In the genomic region with DNA sequence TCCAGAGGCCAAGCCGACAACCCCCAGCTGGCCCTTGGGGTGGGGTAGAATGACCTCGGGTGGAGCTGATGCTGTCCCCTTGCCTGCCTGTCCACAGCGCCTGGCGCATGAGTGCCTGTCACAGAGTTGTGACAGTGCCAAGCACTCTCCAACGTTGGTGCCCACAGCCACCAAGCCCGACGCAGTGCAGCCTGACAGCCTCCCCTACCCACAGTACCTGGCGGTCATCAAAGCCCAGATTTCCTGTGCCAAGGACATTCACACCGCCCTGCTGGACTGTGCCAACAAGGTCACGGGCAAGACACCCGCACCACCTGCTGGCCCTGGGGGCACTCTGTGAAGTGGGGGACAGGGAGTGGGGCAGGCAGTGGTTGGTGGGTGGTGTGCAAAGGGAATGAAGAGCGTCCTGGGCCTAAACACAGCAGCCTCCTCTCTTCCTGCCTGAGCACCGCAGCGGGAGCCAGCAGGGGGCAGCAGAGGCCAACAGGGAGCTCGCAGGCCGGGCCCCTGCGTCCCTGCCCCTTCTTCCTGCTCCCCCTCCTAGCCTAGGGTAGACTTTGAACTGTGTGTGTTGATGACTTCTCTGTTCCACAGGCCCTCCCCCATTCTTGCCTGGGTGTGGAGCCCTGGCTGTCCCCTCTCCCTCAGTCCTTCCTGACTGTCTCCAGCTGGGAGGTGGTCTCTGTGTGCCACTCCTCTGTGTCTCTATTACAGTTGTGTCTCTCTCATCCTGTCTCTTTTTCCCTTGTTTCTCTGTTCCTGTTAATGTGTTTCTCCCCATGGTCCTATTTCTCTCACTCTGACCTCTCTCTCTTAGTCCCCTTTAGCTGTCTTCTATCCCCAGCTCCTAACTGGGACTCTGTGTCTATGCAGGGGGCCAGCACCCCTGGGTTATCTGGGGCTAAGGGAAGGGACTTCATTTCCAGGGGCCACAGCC, we compare ENCODE assay signal across 1 cellular context.
TF ChIP-seq lines count a peak whose summit lies in the region.

No MANE protein-coding gene starts in this region.

TF ChIP-seq in HepG2, 621 proteins besides CTCF, POLR2A, EP300 and RAD21 (continued from another document and continues in another):
- TF ChIP-seq DPF2 (CRISPR knock-in tag; IDR thresholded peaks at IDR 0.05; ENCODE audit: borderline replicate concordance, low read depth) (peak; percentile 37; the same call in 1 of the 2 replicates), DMAP1 (CRISPR knock-in tag; IDR thresholded peaks at IDR 0.05) (peak; percentile 63; the same call in 1 of the 2 replicates), ZNF570 (CRISPR knock-in tag; IDR thresholded peaks at IDR 0.05; ENCODE audit: borderline replicate concordance) (no peak), POLR2AphosphoS5 (IDR thresholded peaks at IDR 0.05; ENCODE audit: low read depth, low read length) (peak; percentile 89), IRF1 (CRISPR knock-in tag; IDR thresholded peaks at IDR 0.05; ENCODE audit: low read depth) (no peak), CBX5 (CRISPR knock-in tag; IDR thresholded peaks at IDR 0.05; ENCODE audit: borderline replicate concordance) (peak; percentile 92), ZNF30 (CRISPR knock-in tag; IDR thresholded peaks at IDR 0.05) (no peak), KLF11 (CRISPR knock-in tag; IDR thresholded peaks at IDR 0.05) (peak; percentile 78), ZNF552 (CRISPR knock-in tag; IDR thresholded peaks at IDR 0.05; ENCODE audit: borderline replicate concordance) (no peak), ZNF3 (CRISPR knock-in tag; IDR thresholded peaks at IDR 0.05) (peak; percentile 95), ZFP36 (IDR thresholded peaks at IDR 0.05; ENCODE audit: borderline replicate concordance, low read depth, low read length, partially characterized antibody) (peak; percentile 36), ATAD3A (CRISPR knock-in tag; IDR thresholded peaks at IDR 0.05) (no peak), SP4 (CRISPR knock-in tag; IDR thresholded peaks at IDR 0.05) (peak; percentile 83), ZNF296 (CRISPR knock-in tag; conservative IDR thresholded peaks at IDR 0.05) (no peak), EZH2 (conservative IDR thresholded peaks at IDR 0.05; ENCODE audit: low read depth, low read length) (no peak), ZNF224 (CRISPR knock-in tag; IDR thresholded peaks at IDR 0.05) (0 out of 2 replicates have a peak, but pooled peaks have one; percentile 23), ETV5 (CRISPR knock-in tag; IDR thresholded peaks at IDR 0.05; ENCODE audit: borderline replicate concordance) (peak; percentile 94), HNRNPL (IDR thresholded peaks at IDR 0.05; ENCODE audit: low read depth, low read length) (peak; percentile 85), BCL6 (CRISPR knock-in tag; IDR thresholded peaks at IDR 0.05) (peak; percentile 61; the same call in 1 of the 2 replicates), SRY (CRISPR knock-in tag; IDR thresholded peaks at IDR 0.05) (no peak; the same call in none of the 2 replicates), EED (CRISPR knock-in tag; IDR thresholded peaks at IDR 0.05) (no peak; the same call in 1 of the 2 replicates), AKAP8 (CRISPR knock-in tag; IDR thresholded peaks at IDR 0.05) (peak; percentile 93), PHF8 (CRISPR knock-in tag; IDR thresholded peaks at IDR 0.05) (peak; percentile 26; the same call in 1 of the 2 replicates), THAP8 (CRISPR knock-in tag; IDR thresholded peaks at IDR 0.05; ENCODE audit: borderline replicate concordance) (no peak), ZNF597 (CRISPR knock-in tag; IDR thresholded peaks at IDR 0.05) (no peak), ZBTB7A (CRISPR knock-in tag; IDR thresholded peaks at IDR 0.05) (peak; percentile 53), KDM6A (CRISPR knock-in tag; IDR thresholded peaks at IDR 0.05; ENCODE audit: low read depth) (peak; percentile 88), ETS1 (CRISPR knock-in tag; IDR thresholded peaks at IDR 0.05) (no peak), ZSCAN22 (CRISPR knock-in tag; IDR thresholded peaks at IDR 0.05) (0 out of 2 replicates have a peak, but pooled peaks have one; percentile 19), LCORL (IDR thresholded peaks at IDR 0.05) (no peak), LCORL (CRISPR knock-in tag; IDR thresholded peaks at IDR 0.05) (peak; percentile 93), GTF2F1 (IDR thresholded peaks at IDR 0.05; ENCODE audit: low read length) (0 out of 2 replicates have a peak, but pooled peaks have one; percentile 23), ZNF549 (CRISPR knock-in tag; IDR thresholded peaks at IDR 0.05) (no peak), ZNF569 (CRISPR knock-in tag; IDR thresholded peaks at IDR 0.05; ENCODE audit: borderline replicate concordance) (no peak), IKZF5 (CRISPR knock-in tag; IDR thresholded peaks at IDR 0.05) (peak; percentile 98), ZNF605 (CRISPR knock-in tag; IDR thresholded peaks at IDR 0.05) (peak; percentile 81), CSRNP2 (CRISPR knock-in tag; conservative IDR thresholded peaks at IDR 0.05; ENCODE audit: low read depth) (no peak), KDM5B (CRISPR knock-in tag; IDR thresholded peaks at IDR 0.05; ENCODE audit: borderline replicate concordance) (peak; percentile 65; the same call in 1 of the 2 replicates), NCOA1 (CRISPR knock-in tag; IDR thresholded peaks at IDR 0.05) (no peak), ZNF367 (CRISPR knock-in tag; IDR thresholded peaks at IDR 0.05; ENCODE audit: borderline replicate concordance) (no peak), HMG20B (CRISPR knock-in tag; conservative IDR thresholded peaks at IDR 0.05) (0 out of 2 replicates have a peak, but pooled peaks have one; percentile 54), RAD51 (IDR thresholded peaks at IDR 0.05; ENCODE audit: borderline replicate concordance) (no peak), ZNF138 (CRISPR knock-in tag; IDR thresholded peaks at IDR 0.05; ENCODE audit: low read depth) (no peak), ZBTB4 (CRISPR knock-in tag; IDR thresholded peaks at IDR 0.05; ENCODE audit: borderline replicate concordance) (no peak), ZSCAN12 (CRISPR knock-in tag; IDR thresholded peaks at IDR 0.05) (no peak)
- TF ChIP-seq, protein P1, sequence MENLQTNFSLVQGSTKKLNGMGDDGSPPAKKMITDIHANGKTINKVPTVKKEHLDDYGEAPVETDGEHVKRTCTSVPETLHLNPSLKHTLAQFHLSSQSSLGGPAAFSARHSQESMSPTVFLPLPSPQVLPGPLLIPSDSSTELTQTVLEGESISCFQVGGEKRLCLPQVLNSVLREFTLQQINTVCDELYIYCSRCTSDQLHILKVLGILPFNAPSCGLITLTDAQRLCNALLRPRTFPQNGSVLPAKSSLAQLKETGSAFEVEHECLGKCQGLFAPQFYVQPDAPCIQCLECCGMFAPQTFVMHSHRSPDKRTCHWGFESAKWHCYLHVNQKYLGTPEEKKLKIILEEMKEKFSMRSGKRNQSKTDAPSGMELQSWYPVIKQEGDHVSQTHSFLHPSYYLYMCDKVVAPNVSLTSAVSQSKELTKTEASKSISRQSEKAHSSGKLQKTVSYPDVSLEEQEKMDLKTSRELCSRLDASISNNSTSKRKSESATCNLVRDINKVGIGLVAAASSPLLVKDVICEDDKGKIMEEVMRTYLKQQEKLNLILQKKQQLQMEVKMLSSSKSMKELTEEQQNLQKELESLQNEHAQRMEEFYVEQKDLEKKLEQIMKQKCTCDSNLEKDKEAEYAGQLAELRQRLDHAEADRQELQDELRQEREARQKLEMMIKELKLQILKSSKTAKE (CRISPR knock-in tag; IDR thresholded peaks at IDR 0.05; ENCODE audit: borderline replicate concordance) = no peak
- TF ChIP-seq, protein P2, sequence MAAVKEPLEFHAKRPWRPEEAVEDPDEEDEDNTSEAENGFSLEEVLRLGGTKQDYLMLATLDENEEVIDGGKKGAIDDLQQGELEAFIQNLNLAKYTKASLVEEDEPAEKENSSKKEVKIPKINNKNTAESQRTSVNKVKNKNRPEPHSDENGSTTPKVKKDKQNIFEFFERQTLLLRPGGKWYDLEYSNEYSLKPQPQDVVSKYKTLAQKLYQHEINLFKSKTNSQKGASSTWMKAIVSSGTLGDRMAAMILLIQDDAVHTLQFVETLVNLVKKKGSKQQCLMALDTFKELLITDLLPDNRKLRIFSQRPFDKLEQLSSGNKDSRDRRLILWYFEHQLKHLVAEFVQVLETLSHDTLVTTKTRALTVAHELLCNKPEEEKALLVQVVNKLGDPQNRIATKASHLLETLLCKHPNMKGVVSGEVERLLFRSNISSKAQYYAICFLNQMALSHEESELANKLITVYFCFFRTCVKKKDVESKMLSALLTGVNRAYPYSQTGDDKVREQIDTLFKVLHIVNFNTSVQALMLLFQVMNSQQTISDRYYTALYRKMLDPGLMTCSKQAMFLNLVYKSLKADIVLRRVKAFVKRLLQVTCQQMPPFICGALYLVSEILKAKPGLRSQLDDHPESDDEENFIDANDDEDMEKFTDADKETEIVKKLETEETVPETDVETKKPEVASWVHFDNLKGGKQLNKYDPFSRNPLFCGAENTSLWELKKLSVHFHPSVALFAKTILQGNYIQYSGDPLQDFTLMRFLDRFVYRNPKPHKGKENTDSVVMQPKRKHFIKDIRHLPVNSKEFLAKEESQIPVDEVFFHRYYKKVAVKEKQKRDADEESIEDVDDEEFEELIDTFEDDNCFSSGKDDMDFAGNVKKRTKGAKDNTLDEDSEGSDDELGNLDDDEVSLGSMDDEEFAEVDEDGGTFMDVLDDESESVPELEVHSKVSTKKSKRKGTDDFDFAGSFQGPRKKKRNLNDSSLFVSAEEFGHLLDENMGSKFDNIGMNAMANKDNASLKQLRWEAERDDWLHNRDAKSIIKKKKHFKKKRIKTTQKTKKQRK (IDR thresholded peaks at IDR 0.05; ENCODE audit: low read length) = no peak
